ENCODE assay signal across 1 cellular context in genomic region chr12:75672212-75672611, GRCh38.
TF ChIP-seq lines count a peak whose summit lies in the region.

No MANE protein-coding gene starts in this region.

TF ChIP-seq in HCT116, 20 proteins besides CTCF, POLR2A, EP300 and RAD21 (continued from another document):
- TF ChIP-seq SRF (IDR thresholded peaks at IDR 0.05; ENCODE audit: low read depth) (no peak), ZBTB33 (IDR thresholded peaks at IDR 0.05; ENCODE audit: extremely low read depth, insufficient replicate concordance, low read length) (no peak), ZFX (IDR thresholded peaks at IDR 0.05) (no peak), FOSL1 (IDR thresholded peaks at IDR 0.05; ENCODE audit: low read depth) (no peak), CBX3 (IDR thresholded peaks at IDR 0.05; ENCODE audit: low read depth) (no peak), ZNF274 (IDR thresholded peaks at IDR 0.05; ENCODE audit: low read depth, low read length) (no peak), TCF7L2 (IDR thresholded peaks at IDR 0.05; ENCODE audit: borderline replicate concordance, extremely low read depth, insufficient read depth, insufficient read length) (no peak), CEBPB (IDR thresholded peaks at IDR 0.05; ENCODE audit: low read depth) (no peak)
